In the genomic region with DNA sequence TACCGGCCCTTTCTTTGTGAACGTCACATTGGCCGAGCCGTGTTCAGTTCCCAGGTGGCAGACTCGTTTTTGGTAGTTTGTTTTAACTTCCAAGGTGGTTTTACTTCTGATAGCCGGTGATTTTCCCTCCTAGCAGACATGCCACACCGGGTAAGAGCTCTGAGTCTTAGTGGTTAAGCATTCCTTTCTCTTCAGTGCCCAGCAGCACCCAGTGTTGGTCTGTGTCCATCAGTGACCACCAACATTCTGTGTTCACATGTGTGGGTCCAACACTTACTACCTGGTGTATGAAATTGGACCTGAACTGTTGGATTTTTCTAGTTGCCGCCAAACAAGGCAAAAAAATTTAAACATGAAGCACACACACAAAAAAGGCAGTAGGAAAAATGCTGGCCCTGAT, we compare ENCODE assay signal across 19 cellular contexts. TPM values are rescaled to one million over a fixed set of nuclear protein-coding genes. Genes with fewer than 3 reads are reported as not detected.
A peak's percentile ranks its signal among the peaks of the same experiment; 100 is the strongest.
DNase-seq lines count a peak whose midpoint lies in the region; TF ChIP-seq lines count a peak whose summit lies in the region.
"Had no signal": no experiment of that assay in that cellular context is flagged by ENCODE, and none has a peak within 500 bp of the region (broad histone marks: within the 10 kb centered on the region; RNA-seq: fewer than 3 reads in every experiment).

No MANE protein-coding gene starts in this region.

- H4K20me1 ChIP-seq in smooth muscle cell (ENCODE audit: low read depth) = no peaks in the 10 kb centered on the region

- no peaks in the 10 kb centered on the region for H3K79me2 ChIP-seq in smooth muscle cell (ENCODE audit: low read depth)

- H3F3A ChIP-seq in smooth muscle cell (ENCODE audit: low read depth) = peaks cover 7% of the 10 kb centered on the region

- H3K9ac ChIP-seq in endodermal cell (ENCODE audit: extremely low read depth, low read length, poor library complexity, severe bottlenecking) (no peak overlapping the region), smooth muscle cell (ENCODE audit: low read depth) (peak overlapping the region; percentile 10)

- H3K9me3 Mint-ChIP-seq in activated T-cell treated with anti-CD3 and anti-CD28 coated beads, Interleukin-2, amount 50 U/mL, for 24 hours = no peaks in the 10 kb centered on the region
- H3K9me3 Mint-ChIP-seq in IgD-negative memory B cell = no peaks in the 10 kb centered on the region
- H3K9me3 Mint-ChIP-seq in endodermal cell = no peaks in the 10 kb centered on the region

- no peaks in the 10 kb centered on the region for H3K36me3 ChIP-seq in endodermal cell (ENCODE audit: control insufficient read depth, insufficient read depth, low read length)
- H3K36me3 ChIP-seq in smooth muscle cell (ENCODE audit: low read depth) = no peaks in the 10 kb centered on the region
- H3K36me3 ChIP-seq: esophagus squamous epithelium, neutrophil, thoracic aorta had no signal

- no peaks in the 10 kb centered on the region for H3K27me3 ChIP-seq in endodermal cell (ENCODE audit: control insufficient read depth, insufficient read depth, low read length, poor library complexity, severe bottlenecking)
- no peaks in the 10 kb centered on the region for H3K27me3 ChIP-seq in smooth muscle cell (ENCODE audit: low read depth)
- H3K27me3 ChIP-seq: esophagus squamous epithelium, neutrophil had no signal

- no peaks in the 10 kb centered on the region for H3K9me3 ChIP-seq in endodermal cell (ENCODE audit: control insufficient read depth, low read length)
- H3K9me3 ChIP-seq in smooth muscle cell (replicated peaks; ENCODE audit: low read depth) = no peaks in the 10 kb centered on the region
- H3K9me3 ChIP-seq: esophagus squamous epithelium, neutrophil, thoracic aorta had no signal

- H3K27ac ChIP-seq in endodermal cell (ENCODE audit: low read depth, low read length) (no peak overlapping the region), smooth muscle cell (ENCODE audit: low read depth) (peak overlapping the region; percentile 90)
- H3K27ac ChIP-seq: neutrophil, thoracic aorta had no signal

- H3K4me1 ChIP-seq in endodermal cell (ENCODE audit: control insufficient read depth, insufficient read depth, low read length) (no peaks in the 10 kb centered on the region), smooth muscle cell (ENCODE audit: low read depth) (no peaks in the 10 kb centered on the region)

- peak overlapping the region; percentile 82 for H3K4me2 ChIP-seq in smooth muscle cell

- H3K4me3 ChIP-seq in endodermal cell (ENCODE audit: low read length) (no peak overlapping the region), smooth muscle cell (no peak overlapping the region)
- H3K4me3 ChIP-seq: esophagus squamous epithelium, thoracic aorta had no signal

- H3K27me3 Mint-ChIP-seq in activated T-cell treated with anti-CD3 and anti-CD28 coated beads, Interleukin-2, amount 50 U/mL, for 24 hours = no peaks in the 10 kb centered on the region
- H3K27me3 Mint-ChIP-seq in IgD-negative memory B cell = peaks cover 4% of the 10 kb centered on the region
- H3K27me3 Mint-ChIP-seq in endodermal cell (ENCODE audit: insufficient read depth) = no peaks in the 10 kb centered on the region

- H3K4me3 Mint-ChIP-seq in activated T-cell treated with anti-CD3 and anti-CD28 coated beads, Interleukin-2, amount 50 U/mL, for 24 hours = no peak overlapping the region
- H3K4me3 Mint-ChIP-seq in IgD-negative memory B cell (no peak overlapping the region), endodermal cell (no peak overlapping the region)

- no peak for TF ChIP-seq CTCF in endodermal cell (conservative IDR thresholded peaks at IDR 0.05)
- no peak for TF ChIP-seq CTCF in smooth muscle cell (IDR thresholded peaks at IDR 0.05; ENCODE audit: borderline replicate concordance, insufficient read depth, poor library complexity, severe bottlenecking)

- H2AFZ ChIP-seq in smooth muscle cell (ENCODE audit: low read depth) = no peak overlapping the region

- H3K4me1 Mint-ChIP-seq in activated T-cell treated with anti-CD3 and anti-CD28 coated beads, Interleukin-2, amount 50 U/mL, for 24 hours (ENCODE audit: low read depth) = peaks cover 34% of the 10 kb centered on the region
- H3K4me1 Mint-ChIP-seq in IgD-negative memory B cell (peaks cover 22 to 43% (median 26%) of the 10 kb centered on the region in 3 donors), endodermal cell (no peaks in the 10 kb centered on the region)

- WGBS in endodermal cell (ENCODE audit: insufficient coverage in 1 of 2, insufficient read length in 1 of 2), 2 experiments = 81 to 82% methylated on average over 6 to 8 of the region's 8 CpGs
- WGBS in smooth muscle cell (ENCODE audit: low lambda C conversion rate) = 73% methylated on average over 8 of the region's 8 CpGs

- no peak for DNase-seq in activated T-cell treated with anti-CD3 and anti-CD28 coated beads, Interleukin-2, amount 50 U/mL, for 24 hours
- no peak for DNase-seq in activated T-cell treated with anti-CD3 and anti-CD28 coated beads, Interleukin-2, amount 50 U/mL, for 1 hour
- DNase-seq in endodermal cell (peak; percentile 16), smooth muscle cell (lab: John Stamatoyannopoulos, UW; ENCODE audit: unreplicated experiment) (no peak), 8988T (no peak), NOMO-1 treated with dmso at 0.1 percent for 144 hours (lab: John Stamatoyannopoulos, UW; ENCODE audit: unreplicated experiment) (no peak)
- no peak for DNase-seq in activated CD4-positive, CD25-positive, alpha-beta regulatory T cell treated with anti-CD3 and anti-CD28 coated beads, Interleukin-2, amount 50 U/mL, for 72 hours
- DNase-seq: activated CD4-positive, alpha-beta T cell treated with anti-CD3 and anti-CD28 coated beads, Interleukin-2, amount 50 U/mL, for 4 hours; activated effector memory CD4-positive, alpha-beta T cell treated with anti-CD3 and anti-CD28 coated beads, Interleukin-2, amount 50 U/mL, for 16 hours; anterior cingulate cortex; effector CD4-positive, alpha-beta T cell; esophagus squamous epithelium; HCEC 1CT; NCI-H2029; retina; stimulated activated CD4-positive, alpha-beta T cell treated with anti-CD3 and anti-CD28 coated beads, Interleukin-15, amount 100 ng/mL, for 24 hours had no signal

- H3K36me3 Mint-ChIP-seq in activated T-cell treated with anti-CD3 and anti-CD28 coated beads, Interleukin-2, amount 50 U/mL, for 24 hours (ENCODE audit: low read depth) = no peaks in the 10 kb centered on the region
- peaks cover 3% of the 10 kb centered on the region for H3K36me3 Mint-ChIP-seq in IgD-negative memory B cell
- no peaks in the 10 kb centered on the region for H3K36me3 Mint-ChIP-seq in endodermal cell (ENCODE audit: low read depth)

- H3K27ac Mint-ChIP-seq in activated T-cell treated with anti-CD3 and anti-CD28 coated beads, Interleukin-2, amount 50 U/mL, for 24 hours = peak overlapping the region; percentile 31
- peak overlapping the region in 2 of 3 donors; percentile 9 to 68 for H3K27ac Mint-ChIP-seq in IgD-negative memory B cell
- H3K27ac Mint-ChIP-seq in endodermal cell = no peak overlapping the region

RNA-seq across cellular contexts. Expression of gene CSGALNACT2, which starts 9.9 kb away (rescaled TPM):
- 12.2 TPM for polyA plus RNA-seq in IgD-negative memory B cell
- 1 to 10 TPM; 7.3 to 8.6 TPM for total RNA-seq in endodermal cell
- 13.6 TPM for polyA plus RNA-seq in endodermal cell (2013, experiment 1 of 2)
- 12.1 TPM for polyA plus RNA-seq in endodermal cell (2013, experiment 2 of 2)
- 40.4 and 43.2 TPM in 2 replicates for total RNA-seq in smooth muscle cell
- 29.1 and 35.6 TPM in 2 replicates for polyA plus RNA-seq in smooth muscle cell

RNA-seq across cellular contexts. Expression of gene RET, which starts 51.5 kb away (rescaled TPM):
- polyA plus RNA-seq in IgD-negative memory B cell (0.05 TPM), smooth muscle cell (0.70 and 1.7 TPM in 2 replicates)
- total RNA-seq in endodermal cell (1 to 10 TPM; 1.2 to 3.5 TPM), smooth muscle cell (0.94 and 1.9 TPM in 2 replicates)
- 2.6 TPM for polyA plus RNA-seq in endodermal cell (2013, experiment 1 of 2)
- polyA plus RNA-seq in endodermal cell (2013, experiment 2 of 2) = 2.3 TPM
